Comparison of ENCODE assay signal across 23 cellular contexts in genomic region chr11:108647387-108647700, GRCh38. TPM values are rescaled to one million over a fixed set of nuclear protein-coding genes. Genes with fewer than 3 reads are reported as not detected.
DNase-seq lines count a peak whose midpoint lies in the region; ATAC-seq and TF ChIP-seq lines count a peak whose summit lies in the region.
"Had no signal": no experiment of that assay in that cellular context is flagged by ENCODE, and none has a peak within 500 bp of the region (broad histone marks: within the 10 kb centered on the region; RNA-seq: fewer than 3 reads in every experiment).

No MANE protein-coding gene starts in this region.

- H4K8ac ChIP-seq in neuronal stem cell (ENCODE audit: low read depth, low read length), result no peak overlapping the region

- TF ChIP-seq CTCF in heart right ventricle (IDR thresholded peaks at IDR 0.05) (no peak), nephron progenitor cell (IDR thresholded peaks at IDR 0.05) (no peak)

- no peaks in the 10 kb centered on the region for H3K36me3 ChIP-seq in heart right ventricle
- no peaks in the 10 kb centered on the region for H3K36me3 ChIP-seq in neuronal stem cell (replicated peaks in 1 of 2; ENCODE audit: control insufficient read depth in 2 of 2, insufficient read depth in 2 of 2, low read length in 2 of 2)
- H3K36me3 ChIP-seq: adrenal gland, cardiac muscle cell, tibial nerve had no signal

- intact Hi-C loops in heart right ventricle (cut with DNase I) (loop anchor here in 7 of 10 donors (5.0 to 10.0 kb wide), 12 partner anchors 50 to 533 kb away; partner anchors contain the start of genes POGLUT3 (in 4 of the 7), C11orf65 (in 3 of the 7), ATM (in 1 of the 7) and EXPH5 (in 1 of the 7)), left ventricle myocardium superior (cut with micrococcal nuclease) (loop anchor here (5.0 kb wide), 1 partner anchor 230 kb away; no protein-coding TSS in a partner anchor)

- H2BK12ac ChIP-seq in neuronal stem cell (ENCODE audit: low read length), result no peak overlapping the region

- H3K4me1 ChIP-seq in heart right ventricle (peaks cover 0 to 7% (median 0%) of the 10 kb centered on the region in 9 donors), neuronal stem cell (ENCODE audit: control insufficient read depth in 2 of 2, insufficient read depth in 1 of 2, low read depth in 1 of 2, low read length in 2 of 2) (peaks cover 0 to 1% of the 10 kb centered on the region in 2 donors)

- peak overlapping the region; percentile 79 for H2AFZ ChIP-seq in neuronal stem cell (ENCODE audit: low read length)

- no peak overlapping the region for H3K14ac ChIP-seq in neuronal stem cell (ENCODE audit: low read length)

- no peak overlapping the region for H3K4me3 ChIP-seq in heart right ventricle
- no peak overlapping the region for H3K4me3 ChIP-seq in neuronal stem cell (ENCODE audit: low read length in 2 of 2)
- H3K4me3 ChIP-seq: adrenal gland, cardiac muscle cell, lung, tibial nerve had no signal

- H3K79me1 ChIP-seq in neuronal stem cell (ENCODE audit: low read depth, low read length), result no peaks in the 10 kb centered on the region

- no peak overlapping the region for H3K18ac ChIP-seq in neuronal stem cell (ENCODE audit: low read length)

- H2AK5ac ChIP-seq in neuronal stem cell (ENCODE audit: low read depth, low read length), result no peak overlapping the region

- no peak for ATAC-seq in heart right ventricle
- ATAC-seq in left ventricle myocardium superior, result no peak
- ATAC-seq in GM19395 (IDR thresholded peaks at IDR 0.05; ENCODE audit: unreplicated experiment), result no peak

- H2BK120ac ChIP-seq in neuronal stem cell (ENCODE audit: low read depth, low read length), result no peak overlapping the region

- H3K27ac ChIP-seq in heart right ventricle (peak overlapping the region in 8 of 10 donors; percentile 57 to 80 (median 68)), neuronal stem cell (replicated peaks; ENCODE audit: low read length) (no peak overlapping the region), temporal lobe (ENCODE audit: low read depth, low read length) (peak overlapping the region; percentile 40)
- H3K27ac ChIP-seq: cardiac muscle cell had no signal

- DNase-seq in heart right ventricle (no peak), left ventricle myocardium superior (no peak), cerebellum (ENCODE audit: low spot score) (peak; percentile 34), neuronal stem cell (ENCODE audit: low spot score) (no peak), nephron progenitor cell (no peak)
- DNase-seq in activated naive CD4-positive, alpha-beta T cell treated with anti-CD3 and anti-CD28 coated beads, Interleukin-2, amount 50 U/mL, for 16 hours, result no peak
- DNase-seq: 8988T; activated B cell treated with CpG ODN at 0.5 μM for 24 hours; activated CD4-positive, alpha-beta memory T cell treated with anti-CD3 and anti-CD28 coated beads for 36 hours; activated gamma-delta T cell; NCI-H1694 treated with DMSO at 0.1 percent for 48 hours; NCI-H69; RPMI8226; SK-N-SH; stimulated activated CD4-positive, alpha-beta T cell treated with anti-CD3 and anti-CD28 coated beads, Interleukin-2, amount 100 ng/mL, for 24 hours; stimulated activated naive B cell treated with anti-CD40 and anti-IgM and Interleukin-4, amounts not matched to agents 10 μg/mL and 1 μg/mL and 100 μg/mL, for 72 hours had no signal

- peaks cover 2% of the 10 kb centered on the region for H3K9me3 Mint-ChIP-seq in nephron progenitor cell
- H3K9me3 Mint-ChIP-seq: activated B cell treated with CpG ODN at 0.5 μM for 24 hours; activated CD4-positive, alpha-beta memory T cell treated with anti-CD3 and anti-CD28 coated beads for 36 hours; stimulated activated naive B cell treated with anti-CD40 and anti-IgM and Interleukin-4, amounts not matched to agents 10 μg/mL and 1 μg/mL and 100 μg/mL, for 72 hours had no signal

- H4K91ac ChIP-seq in neuronal stem cell (ENCODE audit: low read depth, low read length, poor library complexity), result no peak overlapping the region

- no peak overlapping the region for H3K4ac ChIP-seq in neuronal stem cell (ENCODE audit: low read length)

- no peak overlapping the region for H3K23ac ChIP-seq in neuronal stem cell (ENCODE audit: low read depth, low read length, poor library complexity)

- no peak overlapping the region for H2BK15ac ChIP-seq in neuronal stem cell (ENCODE audit: low read length)

- H3K36me3 Mint-ChIP-seq in nephron progenitor cell (ENCODE audit: low read depth), result no peaks in the 10 kb centered on the region
- H3K36me3 Mint-ChIP-seq: activated CD4-positive, alpha-beta memory T cell treated with anti-CD3 and anti-CD28 coated beads for 36 hours; stimulated activated naive B cell treated with anti-CD40 and anti-IgM and Interleukin-4, amounts not matched to agents 10 μg/mL and 1 μg/mL and 100 μg/mL, for 72 hours had no signal

- no peak overlapping the region for H2BK5ac ChIP-seq in neuronal stem cell (ENCODE audit: low read length)

- peaks cover 7% of the 10 kb centered on the region for H3K27me3 Mint-ChIP-seq in nephron progenitor cell (ENCODE audit: low read depth, poor library complexity)
- H3K27me3 Mint-ChIP-seq: activated CD4-positive, alpha-beta memory T cell treated with anti-CD3 and anti-CD28 coated beads for 36 hours; stimulated activated naive B cell treated with anti-CD40 and anti-IgM and Interleukin-4, amounts not matched to agents 10 μg/mL and 1 μg/mL and 100 μg/mL, for 72 hours had no signal

- no peak overlapping the region for H3K9ac ChIP-seq in neuronal stem cell (ENCODE audit: low read depth, low read length, poor library complexity)
- H3K9ac ChIP-seq: SK-N-SH had no signal

- H3K27ac Mint-ChIP-seq in nephron progenitor cell, result no peak overlapping the region
- H3K27ac Mint-ChIP-seq: activated B cell treated with CpG ODN at 0.5 μM for 24 hours; activated CD4-positive, alpha-beta memory T cell treated with anti-CD3 and anti-CD28 coated beads for 36 hours; stimulated activated naive B cell treated with anti-CD40 and anti-IgM and Interleukin-4, amounts not matched to agents 10 μg/mL and 1 μg/mL and 100 μg/mL, for 72 hours had no signal

- H3K27me3 ChIP-seq in heart right ventricle, result no peaks in the 10 kb centered on the region
- peaks cover 0 to 2% (median 0%) of the 10 kb centered on the region in 3 experiments for H3K27me3 ChIP-seq in neuronal stem cell (ENCODE audit: control insufficient read depth in 3 of 3, insufficient read depth in 3 of 3, low read depth in 1 of 3, low read length in 3 of 3)
- H3K27me3 ChIP-seq: adrenal gland, cardiac muscle cell, dorsolateral prefrontal cortex, tibial nerve had no signal

- no peak overlapping the region for H3K4me2 ChIP-seq in neuronal stem cell (ENCODE audit: insufficient read depth, low read length, poor library complexity, severe bottlenecking)
- H3K4me2 ChIP-seq: SK-N-SH had no signal

- no peak overlapping the region for H3K4me3 Mint-ChIP-seq in nephron progenitor cell
- H3K4me3 Mint-ChIP-seq: activated B cell treated with CpG ODN at 0.5 μM for 24 hours; activated CD4-positive, alpha-beta memory T cell treated with anti-CD3 and anti-CD28 coated beads for 36 hours; stimulated activated naive B cell treated with anti-CD40 and anti-IgM and Interleukin-4, amounts not matched to agents 10 μg/mL and 1 μg/mL and 100 μg/mL, for 72 hours had no signal

- H3K9me3 ChIP-seq in heart right ventricle (no peaks in the 10 kb centered on the region), neuronal stem cell (replicated peaks in 1 of 2; ENCODE audit: control insufficient read depth in 2 of 2, insufficient read depth in 1 of 2, low read depth in 1 of 2, low read length in 2 of 2) (peaks cover 0 to 5% of the 10 kb centered on the region in 2 donors)
- H3K9me3 ChIP-seq: adrenal gland, SK-N-SH, tibial nerve had no signal

- 53 to 55% methylated on average over 3 of the region's 3 CpGs for WGBS in heart right ventricle, 2 donors
- WGBS in neuronal stem cell (ENCODE audit: extremely low coverage in 2 of 2, insufficient read length in 2 of 2, insufficient replicate concordance in 1 of 2), 2 donors, result no CpG with 5 or more reads among the region's 3 CpGs

- no peaks in the 10 kb centered on the region for H3K4me1 Mint-ChIP-seq in nephron progenitor cell
- H3K4me1 Mint-ChIP-seq: activated B cell treated with CpG ODN at 0.5 μM for 24 hours had no signal

RNA-seq across cellular contexts. Expression of gene DDX10, which starts 17.5 kb away (rescaled TPM):
- total RNA-seq in heart right ventricle, result 10 to 100 TPM in 9 of 10 donors, 1 to 10 TPM in 1; 9.3 to 15.3 (median 11.5) TPM
- polyA plus RNA-seq in heart right ventricle, result 10 to 100 TPM; 11.4 to 13.6 TPM
- 17.3 TPM for total RNA-seq in left ventricle myocardium superior
- total RNA-seq in cerebellum, result 26.2 TPM
- 67.3 TPM for polyA plus RNA-seq in neuronal stem cell (2013, experiment 1 of 2)
- 71.8 TPM for polyA plus RNA-seq in neuronal stem cell (2013, experiment 2 of 2)
- total RNA-seq in temporal lobe, result 16.0 TPM

RNA-seq across cellular contexts. Expression of gene EXPH5, which starts 53.8 kb away (rescaled TPM):
- 1 to 10 TPM in 8 of 10 donors, under 1 TPM in 2; 0.77 to 8.4 (median 1.6) TPM for total RNA-seq in heart right ventricle
- under 1 TPM; 0.10 to 0.51 TPM for polyA plus RNA-seq in heart right ventricle
- total RNA-seq in left ventricle myocardium superior, result 2.4 TPM
- total RNA-seq in cerebellum, result 8.8 TPM
- polyA plus RNA-seq in neuronal stem cell (2013, experiment 1 of 2), result 0.24 TPM
- polyA plus RNA-seq in neuronal stem cell (2013, experiment 2 of 2), result 0.21 TPM
- 0.49 TPM for total RNA-seq in temporal lobe
